In genomic region chr5:59049070-59049469, GRCh38 we compare ENCODE assay signal across 19 cellular contexts.
A peak's percentile ranks its signal among the peaks of the same experiment; 100 is the strongest.
DNase-seq lines count a peak whose midpoint lies in the region; ATAC-seq and TF ChIP-seq lines count a peak whose summit lies in the region.
"Had no signal": no experiment of that assay in that cellular context is flagged by ENCODE, and none has a peak within 500 bp of the region (broad histone marks: within the 10 kb centered on the region; RNA-seq: fewer than 3 reads in every experiment).

No MANE protein-coding gene starts in this region.

- no peak for DNase-seq in T-helper 2 cell treated with Interferon-gamma antibody and Interleukin-4, amounts not matched to agents 5 μg/mL and 100 μg/mL, for 36 hours (ENCODE audit: low spot score)
- no peak for DNase-seq in T-helper 2 cell
- peak; percentile 73 for DNase-seq in LNCaP clone FGC (ENCODE audit: low read depth)
- no peak for DNase-seq in hepatocyte (ENCODE audit: low spot score)
- no peak for DNase-seq in activated effector memory CD4-positive, alpha-beta T cell treated with anti-CD3 and anti-CD28 coated beads, Interleukin-2, amount 50 U/mL, for 16 hours
- DNase-seq in sciatic nerve (ENCODE audit: low spot score): no peak
- no peak for DNase-seq in activated CD8-positive, alpha-beta memory T cell treated with anti-CD3 and anti-CD28 coated beads for 24 hours
- DNase-seq: Calu3; CD4-positive, CD25-positive, alpha-beta regulatory T cell; CD8-positive, alpha-beta T cell; DMS53; DMS79 treated with DMSO at 0.1 percent for 48 hours; GF-D8; GOT3; HFFc6 had no signal

- H3K9me3 Mint-ChIP-seq in T-helper 2 cell treated with Interferon-gamma antibody and Interleukin-4, amounts not matched to agents 5 μg/mL and 100 μg/mL, for 36 hours: no peaks in the 10 kb centered on the region
- H3K9me3 Mint-ChIP-seq: CD8-positive, alpha-beta T cell; HFFc6 had no signal

- H3K4me1 Mint-ChIP-seq in T-helper 2 cell treated with Interferon-gamma antibody and Interleukin-4, amounts not matched to agents 5 μg/mL and 100 μg/mL, for 36 hours (ENCODE audit: low read depth): peaks cover 15% of the 10 kb centered on the region
- H3K4me1 Mint-ChIP-seq: B cell; CD4-positive, CD25-positive, alpha-beta regulatory T cell had no signal

- intact Hi-C loops in sciatic nerve (cut with DNase I): no loop called here

- H3K4me3 ChIP-seq in LNCaP clone FGC (ENCODE audit: low read depth, low read length) (no peak overlapping the region), hepatocyte (no peak overlapping the region)
- H3K4me3 ChIP-seq: BLaER1, HAP-1 had no signal

- no peaks in the 10 kb centered on the region for H3K9me3 ChIP-seq in hepatocyte (ENCODE audit: low read depth)
- H3K9me3 ChIP-seq: BLaER1, HAP-1 had no signal

- H3K4me3 Mint-ChIP-seq in T-helper 2 cell treated with Interferon-gamma antibody and Interleukin-4, amounts not matched to agents 5 μg/mL and 100 μg/mL, for 36 hours: peak overlapping the region; percentile 1
- H3K4me3 Mint-ChIP-seq: B cell; CD4-positive, CD25-positive, alpha-beta regulatory T cell; CD8-positive, alpha-beta T cell; HFFc6 had no signal

- H2AFZ ChIP-seq in hepatocyte: no peak overlapping the region

- no peak overlapping the region for H3K27ac Mint-ChIP-seq in T-helper 2 cell treated with Interferon-gamma antibody and Interleukin-4, amounts not matched to agents 5 μg/mL and 100 μg/mL, for 36 hours
- H3K27ac Mint-ChIP-seq: B cell; CD8-positive, alpha-beta T cell; HFFc6 had no signal

- WGBS in hepatocyte (ENCODE audit: low lambda C conversion rate, missing lambda C conversion rate): 9% methylated on average over 2 of the region's 2 CpGs

- no peaks in the 10 kb centered on the region for H3K79me2 ChIP-seq in hepatocyte

- H3K36me3 Mint-ChIP-seq in T-helper 2 cell treated with Interferon-gamma antibody and Interleukin-4, amounts not matched to agents 5 μg/mL and 100 μg/mL, for 36 hours (ENCODE audit: low read depth): peaks cover 3% of the 10 kb centered on the region
- H3K36me3 Mint-ChIP-seq: CD4-positive, CD25-positive, alpha-beta regulatory T cell; CD8-positive, alpha-beta T cell had no signal

- ATAC-seq in sciatic nerve: no peak
- ATAC-seq: CD8-positive, alpha-beta T cell had no signal

- peaks cover 5% of the 10 kb centered on the region for H3K27me3 Mint-ChIP-seq in T-helper 2 cell treated with Interferon-gamma antibody and Interleukin-4, amounts not matched to agents 5 μg/mL and 100 μg/mL, for 36 hours (ENCODE audit: low read depth)
- H3K27me3 Mint-ChIP-seq: CD4-positive, CD25-positive, alpha-beta regulatory T cell had no signal

- no peaks in the 10 kb centered on the region for H3K9me2 ChIP-seq in hepatocyte (replicated peaks; ENCODE audit: insufficient read depth)

- no peaks in the 10 kb centered on the region for H4K20me1 ChIP-seq in hepatocyte (ENCODE audit: insufficient read depth, poor library complexity, severe bottlenecking)
- H4K20me1 ChIP-seq: BLaER1 had no signal

- peak overlapping the region; percentile 9 for H3K4me2 ChIP-seq in hepatocyte
- H3K4me2 ChIP-seq: BLaER1 had no signal

- H3K27ac ChIP-seq in hepatocyte: no peak overlapping the region
- H3K27ac ChIP-seq: BLaER1, C4-2B had no signal

- TF ChIP-seq CTCF in LNCaP clone FGC (IDR thresholded peaks at IDR 0.05; ENCODE audit: control insufficient read depth, extremely low read depth, insufficient read depth): no peak
- TF ChIP-seq CTCF in hepatocyte (IDR thresholded peaks at IDR 0.05; ENCODE audit: poor library complexity): no peak

- H3K36me3 ChIP-seq in hepatocyte (replicated peaks; ENCODE audit: insufficient read depth, low read depth): no peaks in the 10 kb centered on the region
- H3K36me3 ChIP-seq: BLaER1, HAP-1 had no signal

- H3K27me3 ChIP-seq in hepatocyte: no peaks in the 10 kb centered on the region
- H3K27me3 ChIP-seq: BLaER1 had no signal

- H3K4me1 ChIP-seq in hepatocyte (ENCODE audit: insufficient read depth): no peaks in the 10 kb centered on the region
- H3K4me1 ChIP-seq: BLaER1, HAP-1 had no signal
